In the genomic region with DNA sequence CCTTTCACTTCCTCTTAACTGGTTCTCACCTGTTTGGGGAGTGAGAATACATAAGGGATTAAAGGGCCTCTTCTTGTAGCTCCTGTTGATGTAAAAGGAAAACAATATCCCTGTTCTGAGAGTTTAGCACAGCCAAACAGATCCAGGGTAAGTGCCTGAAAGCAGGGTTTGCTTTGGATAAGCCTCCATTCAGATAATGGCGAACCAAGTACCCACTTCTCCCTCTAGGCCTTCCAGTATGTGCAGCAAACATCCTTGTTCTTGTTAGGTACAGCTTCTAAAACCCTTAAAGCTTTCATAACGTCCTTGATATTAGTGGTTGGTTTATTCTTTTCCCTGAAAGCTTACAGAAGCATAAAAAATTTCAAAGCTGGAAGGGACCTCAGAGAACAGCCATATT, we compare ENCODE assay signal across 5 cellular contexts.
"Had no signal": no experiment of that assay in that cellular context is flagged by ENCODE, and none has a peak within 500 bp of the region (broad histone marks: within the 10 kb centered on the region; RNA-seq: fewer than 3 reads in every experiment).

No MANE protein-coding gene starts in this region.

- ATAC-seq: GM23338, K562 had no signal

- DNase-seq: H9, HCEC 1CT, IMR-90 had no signal

- H3K4me3 ChIP-seq: GM23338, K562 had no signal
